ENCODE assay signal across 12 cellular contexts in the genomic region with DNA sequence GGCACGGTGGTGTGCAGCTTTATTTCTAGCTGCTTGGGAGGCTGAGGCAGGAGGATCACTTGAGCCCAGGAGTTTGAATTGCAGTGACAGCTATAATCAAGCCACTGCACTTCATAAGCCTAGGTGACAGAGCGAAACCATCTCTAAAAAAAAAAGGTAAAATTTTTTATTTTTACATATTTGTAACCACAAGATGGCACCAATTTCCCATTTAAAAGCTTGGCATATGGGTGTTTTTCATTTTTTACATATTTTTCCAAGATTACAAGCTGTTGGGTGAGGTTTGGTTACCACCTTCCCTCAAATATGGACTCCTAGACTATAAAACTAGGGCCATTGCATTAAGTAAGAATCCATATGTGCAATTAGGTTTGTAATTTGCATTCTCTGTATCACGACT.
A peak's percentile ranks its signal among the peaks of the same experiment; 100 is the strongest.
DNase-seq lines count a peak whose midpoint lies in the region; FAIRE-seq and TF ChIP-seq lines count a peak whose summit lies in the region.
"Had no signal": no experiment of that assay in that cellular context is flagged by ENCODE, and none has a peak within 500 bp of the region (broad histone marks: within the 10 kb centered on the region; RNA-seq: fewer than 3 reads in every experiment).

No MANE protein-coding gene starts in this region.

- intact Hi-C loops in PC-9 (cut with micrococcal nuclease; ENCODE audit: unreplicated experiment): loop anchor here (5.0 kb wide), 2 partner anchors 872 to 1012 kb away; no protein-coding TSS in a partner anchor

- H4K20me1 ChIP-seq in PC-9 (ENCODE audit: insufficient read depth): no peaks in the 10 kb centered on the region

- H3K27me3 ChIP-seq in PC-9 (ENCODE audit: insufficient read depth, low read depth): peaks cover 16% of the 10 kb centered on the region; the same call in 1 of the 2 replicates
- 0 out of 2 replicates have a peak, but pooled peaks cover 5% of the 10 kb centered on the region for H3K27me3 ChIP-seq in BE2C
- H3K27me3 ChIP-seq in effector memory CD4-positive, alpha-beta T cell (replicated peaks; ENCODE audit: control insufficient read depth, insufficient read depth, low read length, poor library complexity, severe bottlenecking): no peaks in the 10 kb centered on the region

- DNase-seq in ACHN (peak; percentile 8), PC-9 (no peak), fibroblast of peridontal ligament (ENCODE audit: extremely low read depth) (peak; percentile 53), BE2C (no peak), GM10248 (ENCODE audit: extremely low spot score) (no peak), T1000 (lab: John Stamatoyannopoulos, UW) (no peak)
- no peak for DNase-seq in effector memory CD4-positive, alpha-beta T cell
- DNase-seq: activated CD8-positive, alpha-beta memory T cell treated with anti-CD3 and anti-CD28 coated beads, Interleukin-2, amount 50 U/mL, for 4 hours; DMS153; mesenchymal stem cell had no signal

- no peak overlapping the region for H2AFZ ChIP-seq in PC-9

- POLR2A ChIA-PET in PC-9 (lab: Charles Lee; ENCODE audit: unreplicated experiment): no interaction called here
- POLR2A ChIA-PET in GM10248 (lab: Yijun Ruan, JAX): no interaction called here

- H3K4me3 ChIP-seq in PC-9: no peak overlapping the region
- H3K4me3 ChIP-seq in BE2C (ENCODE audit: low read depth, low read length): no peak overlapping the region
- no peak overlapping the region for H3K4me3 ChIP-seq in effector memory CD4-positive, alpha-beta T cell (ENCODE audit: insufficient read depth, low read depth, low read length, poor library complexity, severe bottlenecking)
- H3K4me3 ChIP-seq: smooth muscle cell had no signal

- peak; percentile 11 for FAIRE-seq in G401.6 (lab: Jason Lieb, UNC)

- H3K9me3 ChIP-seq in PC-9 (ENCODE audit: insufficient read depth, low read depth) (no peaks in the 10 kb centered on the region), BE2C (no peaks in the 10 kb centered on the region)
- no peaks in the 10 kb centered on the region for H3K9me3 ChIP-seq in effector memory CD4-positive, alpha-beta T cell (ENCODE audit: control insufficient read depth, low read length)

- CTCF ChIA-PET in PC-9 (lab: Charles Lee) (interaction anchor here (0.6 to 0.7 kb wide), 3 partner anchors 85 to 1827 kb away, joined by 3 to 4 read pairs (median 3); no protein-coding TSS in a partner anchor), GM10248 (lab: Yijun Ruan, JAX) (interaction anchor here (1.1 kb wide), 2 partner anchors 9 to 1012 kb away, joined by 3 to 4 read pairs; no protein-coding TSS in a partner anchor)

- H3K79me2 ChIP-seq in PC-9 (ENCODE audit: low read depth): no peaks in the 10 kb centered on the region

- no TSS peak for BruUV-seq in PC-9 (replicated peaks; lab: Mats Ljungman, UMichigan)

- H3F3A ChIP-seq in PC-9 (ENCODE audit: insufficient read depth, low read depth): no peaks in the 10 kb centered on the region

- no peak overlapping the region for H3K27ac ChIP-seq in PC-9
- no peak overlapping the region for H3K27ac ChIP-seq in effector memory CD4-positive, alpha-beta T cell (ENCODE audit: insufficient read depth, low read length, poor library complexity, severe bottlenecking)

- H3K9me2 ChIP-seq in PC-9 (ENCODE audit: insufficient read depth): no peaks in the 10 kb centered on the region

- in situ Hi-C loops in ACHN (cut with HindIII; ENCODE audit: low pct_ligation_motif_present, low pct_unique_long_range_greater_than_20kb, low sequenced_read_pairs): no loop called here

- H3K4me2 ChIP-seq in PC-9: no peak overlapping the region
- H3K4me2 ChIP-seq: smooth muscle cell had no signal

- H3K4me1 ChIP-seq in PC-9 (replicated peaks; ENCODE audit: insufficient read depth) (no peaks in the 10 kb centered on the region), BE2C (no peaks in the 10 kb centered on the region)
- no peaks in the 10 kb centered on the region for H3K4me1 ChIP-seq in effector memory CD4-positive, alpha-beta T cell (ENCODE audit: control insufficient read depth, insufficient read depth, low read length, poor library complexity, severe bottlenecking)

- TF ChIP-seq CTCF in PC-9 (conservative IDR thresholded peaks at IDR 0.05) (peak; percentile 55), BE2C (IDR thresholded peaks at IDR 0.05; ENCODE audit: low read depth, low read length) (no peak; the same call in 1 of the 2 replicates), GM10248 (IDR thresholded peaks at IDR 0.05; ENCODE audit: control extremely low read depth, extremely low read depth, low read depth, missing control alignments) (no peak)

- H3K36me3 ChIP-seq in PC-9 (ENCODE audit: low read depth) (no peaks in the 10 kb centered on the region), BE2C (no peaks in the 10 kb centered on the region)
- no peaks in the 10 kb centered on the region for H3K36me3 ChIP-seq in effector memory CD4-positive, alpha-beta T cell (ENCODE audit: control insufficient read depth, insufficient read depth, low read length)

Comparison
In these comparisons a context has a peak if more than half of its experiments do, and no peak if none do; other contexts are left out.
1. DNase-seq: peak in ACHN (single experiment) and fibroblast of peridontal ligament (single experiment); none in PC-9 (0 of 2), BE2C (single experiment), GM10248 (single experiment), T1000 (single experiment) and effector memory CD4-positive, alpha-beta T cell (0 of 3).